In the genomic region with DNA sequence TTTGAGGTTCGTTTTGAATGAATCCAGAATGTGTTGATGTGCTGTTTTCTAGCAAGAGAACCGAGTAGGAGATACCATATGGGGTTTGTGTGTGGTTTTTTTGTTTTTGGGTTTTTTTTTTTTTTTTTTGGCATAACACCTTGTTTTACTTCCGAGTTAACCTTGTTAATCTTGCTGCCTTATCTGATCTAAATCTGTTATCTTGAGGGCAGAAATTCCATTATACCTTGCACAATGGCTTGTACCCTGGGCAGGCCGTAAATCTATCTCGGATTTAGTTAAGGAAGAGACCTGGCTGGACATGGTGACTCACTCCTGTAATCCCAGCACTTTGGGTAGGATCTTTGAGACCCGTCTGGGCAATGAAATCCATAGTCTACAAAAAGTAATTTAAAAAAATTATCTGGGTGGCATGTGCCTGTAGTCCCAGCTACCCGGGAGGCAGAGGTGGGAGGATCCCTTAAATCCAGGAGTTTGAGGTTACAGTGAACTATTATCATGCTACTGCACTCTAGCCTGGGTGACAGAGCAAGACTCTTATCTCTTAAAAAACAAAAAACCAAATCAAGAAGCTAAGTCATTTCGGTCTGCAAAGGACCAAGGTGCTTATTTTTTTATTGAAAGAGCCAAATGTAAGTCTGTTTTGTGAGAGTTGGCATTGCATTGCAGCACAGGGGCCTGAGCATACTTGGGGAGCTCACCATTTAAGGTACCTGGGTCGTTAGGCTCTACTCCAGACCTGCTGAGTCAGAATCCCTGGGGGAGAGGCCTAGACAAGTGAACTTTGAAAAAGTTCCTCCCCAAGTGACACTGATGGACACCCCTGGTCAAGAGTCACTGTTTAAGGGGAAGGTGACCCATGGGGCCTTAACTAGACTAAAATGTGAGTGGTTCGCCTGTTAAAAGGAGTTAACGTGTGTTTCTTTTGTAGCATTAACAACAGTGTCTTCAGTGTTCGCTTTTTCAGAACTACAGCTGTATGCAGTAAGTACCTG, we compare ENCODE assay signal across 1 cellular context.
A peak's percentile ranks its signal among the peaks of the same experiment; 100 is the strongest.
TF ChIP-seq lines count a peak whose summit lies in the region.

No MANE protein-coding gene starts in this region.

TF ChIP-seq in A549, 52 proteins besides CTCF, POLR2A, EP300 and RAD21:
- TF ChIP-seq RNF2 (IDR thresholded peaks at IDR 0.05; ENCODE audit: borderline replicate concordance, low read depth) (no peak), CEBPB (IDR thresholded peaks at IDR 0.05) (peak; percentile 5 to 53; a peak in 1 of 4 replicates), GATA3 (IDR thresholded peaks at IDR 0.05; ENCODE audit: borderline replicate concordance) (peak; percentile 78), CBX8 (IDR thresholded peaks at IDR 0.05) (no peak), HDAC2 (IDR thresholded peaks at IDR 0.05) (no peak), ZSCAN20 (CRISPR knock-in tag; IDR thresholded peaks at IDR 0.05) (no peak), HOXB13 (CRISPR knock-in tag; IDR thresholded peaks at IDR 0.05; ENCODE audit: low read depth) (no peak), MAFK (IDR thresholded peaks at IDR 0.05; ENCODE audit: partially characterized antibody) (peak; percentile 16)
